8 cellular contexts compared by ENCODE assay signal in the genomic region with DNA sequence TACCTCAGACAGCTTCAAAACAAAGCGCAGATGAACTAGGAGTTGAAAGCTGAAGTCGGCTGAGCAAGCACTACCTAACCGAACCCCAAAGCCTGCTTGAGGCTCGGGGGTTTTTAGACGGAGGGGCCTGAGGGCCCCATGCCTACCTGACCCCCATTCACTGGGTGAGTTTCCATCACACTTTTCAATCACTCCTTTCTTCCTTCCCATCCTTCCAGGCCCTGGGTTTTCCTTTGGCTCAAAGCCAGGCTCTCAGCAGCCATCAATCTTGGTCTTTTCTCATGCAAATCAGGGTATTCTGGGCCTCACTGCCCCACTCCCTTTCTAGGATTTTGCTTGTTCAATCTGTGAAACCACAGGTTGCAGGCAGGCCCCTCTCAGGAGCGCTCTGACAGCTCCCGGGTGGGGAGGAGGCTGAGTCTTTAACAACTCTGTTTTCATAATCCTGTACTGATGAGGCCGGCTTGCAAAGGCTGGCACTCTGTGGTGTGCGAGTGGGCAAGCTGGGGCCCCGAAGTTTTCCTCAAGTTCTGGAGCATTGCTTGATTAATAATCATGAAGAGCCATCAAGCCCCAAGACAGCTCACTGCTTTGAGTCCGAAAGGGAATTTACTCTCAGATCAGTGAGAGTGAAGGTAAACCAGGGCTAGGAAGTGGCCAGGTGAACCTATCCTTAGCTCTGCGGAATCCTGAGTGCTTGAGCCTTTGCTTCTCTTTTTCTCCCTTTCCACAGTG.
DNase-seq lines count a peak whose midpoint lies in the region; ATAC-seq and TF ChIP-seq lines count a peak whose summit lies in the region.

No MANE protein-coding gene starts in this region.

- no peak for TF ChIP-seq POLR2A in testis (IDR thresholded peaks at IDR 0.05)

- no peak overlapping the region for H3K4me2 ChIP-seq in hepatocyte

- TF ChIP-seq CTCF in hepatocyte (IDR thresholded peaks at IDR 0.05; ENCODE audit: poor library complexity) (no peak), testis (IDR thresholded peaks at IDR 0.05) (no peak)

- H3K36me3 ChIP-seq in hepatocyte (replicated peaks; ENCODE audit: insufficient read depth, low read depth), result no peaks in the 10 kb centered on the region
- no peaks in the 10 kb centered on the region for H3K36me3 ChIP-seq in testis (ENCODE audit: low read depth, missing control alignments)

- no peaks in the 10 kb centered on the region for H3K36me3 Mint-ChIP-seq in activated naive CD4-positive, alpha-beta T cell treated with anti-CD3 and anti-CD28 coated beads, Interleukin-2, amount 10 ng/mL, durations not matched to agents 7 days and 5 days

- H3K4me1 Mint-ChIP-seq in activated naive CD4-positive, alpha-beta T cell treated with anti-CD3 and anti-CD28 coated beads, Interleukin-2, amount 10 ng/mL, durations not matched to agents 7 days and 5 days, result peaks cover 9% of the 10 kb centered on the region

- H2AFZ ChIP-seq in hepatocyte, result no peak overlapping the region

- peaks cover 3% of the 10 kb centered on the region for H3K27me3 Mint-ChIP-seq in activated naive CD4-positive, alpha-beta T cell treated with anti-CD3 and anti-CD28 coated beads, Interleukin-2, amount 10 ng/mL, durations not matched to agents 7 days and 5 days

- H3K27ac Mint-ChIP-seq in activated naive CD4-positive, alpha-beta T cell treated with anti-CD3 and anti-CD28 coated beads, Interleukin-2, amount 10 ng/mL, durations not matched to agents 7 days and 5 days, result no peak overlapping the region

- no peak for ATAC-seq in HG03135 (IDR thresholded peaks at IDR 0.05; ENCODE audit: unreplicated experiment)

- no peaks in the 10 kb centered on the region for H4K20me1 ChIP-seq in hepatocyte (ENCODE audit: insufficient read depth, poor library complexity, severe bottlenecking)

- H3K9me3 ChIP-seq in hepatocyte (ENCODE audit: low read depth), result no peaks in the 10 kb centered on the region
- H3K9me3 ChIP-seq in testis, result no peaks in the 10 kb centered on the region

- H3K79me2 ChIP-seq in hepatocyte, result no peaks in the 10 kb centered on the region

- DNase-seq in activated naive CD4-positive, alpha-beta T cell treated with Interleukin-2 at 50 U/mL for 16 hours, result peak; percentile 74
- no peak for DNase-seq in activated naive CD4-positive, alpha-beta T cell treated with anti-CD3 and anti-CD28 coated beads, Interleukin-2, amount 10 ng/mL, durations not matched to agents 7 days and 5 days
- peak; percentile 26 to 65 for DNase-seq in NCI-H526 (lab: John Stamatoyannopoulos, UW)
- DNase-seq in hepatocyte (ENCODE audit: low spot score), result no peak
- no peak for DNase-seq in testis
- no peak for DNase-seq in HK-2 (ENCODE audit: unreplicated experiment)
- DNase-seq in glomerular visceral epithelial cell (ENCODE audit: extremely low spot score), result no peak

- H3K4me3 ChIP-seq in hepatocyte, result no peak overlapping the region
- no peak overlapping the region for H3K4me3 ChIP-seq in testis

- intact Hi-C loops in testis (cut with DNase I; ENCODE audit: low total_unique reads), result no loop called here

- no peaks in the 10 kb centered on the region for H3K27me3 ChIP-seq in hepatocyte
- no peaks in the 10 kb centered on the region for H3K27me3 ChIP-seq in testis

- H3K27ac ChIP-seq in hepatocyte, result peak overlapping the region; percentile 27
- H3K27ac ChIP-seq in testis, result peak overlapping the region; percentile 2 to 49

- no peaks in the 10 kb centered on the region for H3K9me2 ChIP-seq in hepatocyte (replicated peaks; ENCODE audit: insufficient read depth)

- peaks cover 6% of the 10 kb centered on the region for H3K4me1 ChIP-seq in hepatocyte (ENCODE audit: insufficient read depth)
- H3K4me1 ChIP-seq in testis, result peaks cover 12% of the 10 kb centered on the region

- H3K9me3 Mint-ChIP-seq in activated naive CD4-positive, alpha-beta T cell treated with anti-CD3 and anti-CD28 coated beads, Interleukin-2, amount 10 ng/mL, durations not matched to agents 7 days and 5 days, result no peaks in the 10 kb centered on the region

- no peak overlapping the region for H3K4me3 Mint-ChIP-seq in activated naive CD4-positive, alpha-beta T cell treated with anti-CD3 and anti-CD28 coated beads, Interleukin-2, amount 10 ng/mL, durations not matched to agents 7 days and 5 days

- WGBS in hepatocyte (ENCODE audit: low lambda C conversion rate, missing lambda C conversion rate), result 48% methylated on average over 12 of the region's 12 CpGs
- 84 to 85% methylated on average over 12 of the region's 12 CpGs for whole genome bisulfite sequencing in testis, 2 donors

- CTCF ChIA-PET in activated naive CD4-positive, alpha-beta T cell treated with anti-CD3 and anti-CD28 coated beads, Interleukin-2, amount 10 ng/mL, durations not matched to agents 7 days and 5 days (lab: Charles Lee), result interaction anchor here (0.6 to 1.6 kb wide), 3 partner anchors 14 to 167 kb away, joined by 3 to 5 read pairs (median 4); no protein-coding TSS in a partner anchor

Comparison
In these comparisons a context has a peak if more than half of its experiments do, and no peak if none do; other contexts are left out.
1. DNase-seq: peak in activated naive CD4-positive, alpha-beta T cell treated with Interleukin-2 at 50 U/mL for 16 hours (single experiment) and NCI-H526 (2 of 2); none in activated naive CD4-positive, alpha-beta T cell treated with anti-CD3 and anti-CD28 coated beads, Interleukin-2, amount 10 ng/mL, durations not matched to agents 7 days and 5 days (single experiment), hepatocyte (single experiment), testis (single experiment), HK-2 (single experiment) and glomerular visceral epithelial cell (single experiment).